1 cellular context compared by ENCODE assay signal in the genomic region with DNA sequence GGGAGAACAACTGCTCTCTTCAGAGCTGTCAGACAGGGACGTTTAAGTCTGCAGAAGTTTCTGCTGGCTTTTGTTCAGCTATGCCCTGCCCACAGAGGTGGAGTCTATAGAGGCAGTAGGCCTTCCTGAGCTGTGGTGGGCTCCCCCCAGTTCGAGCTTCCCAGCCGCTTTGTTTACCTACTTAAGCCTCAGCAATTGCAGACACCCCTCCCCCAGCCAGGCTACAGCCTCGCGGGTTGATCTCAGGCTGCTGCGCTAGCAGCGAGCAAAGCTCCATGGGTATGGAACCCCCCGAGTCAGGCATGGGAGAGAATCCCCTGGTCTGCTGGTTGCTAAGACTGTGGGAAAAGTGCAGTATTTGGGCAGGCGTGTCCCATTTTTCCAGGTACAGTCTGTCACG.
TF ChIP-seq lines count a peak whose summit lies in the region.

No MANE protein-coding gene starts in this region.

TF ChIP-seq in WTC11, 78 proteins besides CTCF, POLR2A, EP300 and RAD21 (continued from another document):
- TF ChIP-seq, protein P1, sequence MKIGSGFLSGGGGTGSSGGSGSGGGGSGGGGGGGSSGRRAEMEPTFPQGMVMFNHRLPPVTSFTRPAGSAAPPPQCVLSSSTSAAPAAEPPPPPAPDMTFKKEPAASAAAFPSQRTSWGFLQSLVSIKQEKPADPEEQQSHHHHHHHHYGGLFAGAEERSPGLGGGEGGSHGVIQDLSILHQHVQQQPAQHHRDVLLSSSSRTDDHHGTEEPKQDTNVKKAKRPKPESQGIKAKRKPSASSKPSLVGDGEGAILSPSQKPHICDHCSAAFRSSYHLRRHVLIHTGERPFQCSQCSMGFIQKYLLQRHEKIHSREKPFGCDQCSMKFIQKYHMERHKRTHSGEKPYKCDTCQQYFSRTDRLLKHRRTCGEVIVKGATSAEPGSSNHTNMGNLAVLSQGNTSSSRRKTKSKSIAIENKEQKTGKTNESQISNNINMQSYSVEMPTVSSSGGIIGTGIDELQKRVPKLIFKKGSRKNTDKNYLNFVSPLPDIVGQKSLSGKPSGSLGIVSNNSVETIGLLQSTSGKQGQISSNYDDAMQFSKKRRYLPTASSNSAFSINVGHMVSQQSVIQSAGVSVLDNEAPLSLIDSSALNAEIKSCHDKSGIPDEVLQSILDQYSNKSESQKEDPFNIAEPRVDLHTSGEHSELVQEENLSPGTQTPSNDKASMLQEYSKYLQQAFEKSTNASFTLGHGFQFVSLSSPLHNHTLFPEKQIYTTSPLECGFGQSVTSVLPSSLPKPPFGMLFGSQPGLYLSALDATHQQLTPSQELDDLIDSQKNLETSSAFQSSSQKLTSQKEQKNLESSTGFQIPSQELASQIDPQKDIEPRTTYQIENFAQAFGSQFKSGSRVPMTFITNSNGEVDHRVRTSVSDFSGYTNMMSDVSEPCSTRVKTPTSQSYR (CRISPR knock-in tag; IDR thresholded peaks at IDR 0.05) = 0 out of 2 replicates have a peak, but pooled peaks have one; percentile 23
